In the genomic region with DNA sequence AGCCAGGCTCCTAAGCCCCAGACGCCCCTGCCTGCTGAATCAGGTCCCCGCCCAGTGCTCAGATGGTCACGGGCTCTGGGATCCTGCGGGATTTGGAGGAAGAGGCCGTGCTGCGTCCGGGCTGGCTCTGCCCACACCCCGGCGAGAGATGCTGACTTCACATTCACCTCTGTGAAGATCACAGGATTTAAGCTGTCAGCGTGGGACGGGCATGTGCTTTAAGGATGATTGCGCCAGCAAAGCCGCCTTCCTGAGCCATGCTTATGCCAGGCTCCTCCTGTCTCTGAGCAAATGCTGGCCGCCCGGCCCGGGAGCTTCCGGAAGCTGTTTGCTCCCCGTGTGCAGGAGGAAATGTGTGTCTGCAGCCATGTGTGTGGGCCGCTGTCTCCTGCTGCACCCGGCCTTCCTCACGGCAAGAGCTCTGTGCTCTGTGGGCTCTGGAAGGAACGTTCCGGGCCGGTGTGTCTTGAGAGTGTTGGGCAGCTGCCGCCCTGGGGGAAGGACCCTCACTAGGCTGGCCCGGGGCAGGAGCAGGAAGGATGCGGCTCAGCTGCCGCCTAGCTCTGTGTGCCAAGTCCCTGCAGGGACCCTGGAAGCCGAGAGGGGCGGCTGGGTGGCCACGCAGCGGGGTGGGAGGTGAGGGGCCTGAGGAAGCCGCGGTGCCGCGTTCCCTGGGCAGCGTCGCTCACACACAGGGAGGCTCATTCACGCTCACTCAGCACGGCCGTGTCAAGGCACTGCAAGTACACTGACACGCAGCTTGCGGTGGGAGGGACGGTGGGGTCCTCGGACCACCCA, we compare ENCODE assay signal across 11 cellular contexts. TPM values are rescaled to one million over a fixed set of nuclear protein-coding genes. Genes with fewer than 3 reads are reported as not detected.
DNase-seq lines count a peak whose midpoint lies in the region; ATAC-seq lines count a peak whose summit lies in the region.
"Had no signal": no experiment of that assay in that cellular context is flagged by ENCODE, and none has a peak within 500 bp of the region (broad histone marks: within the 10 kb centered on the region; RNA-seq: fewer than 3 reads in every experiment).

No MANE protein-coding gene starts in this region.

- H3K4me3 ChIP-seq in MG63 (no peak overlapping the region), rectal smooth muscle tissue (ENCODE audit: low read length) (peak overlapping the region; percentile 21)
- H3K4me3 ChIP-seq: lung had no signal

- H3K9me3 ChIP-seq in MG63, result no peaks in the 10 kb centered on the region

- ATAC-seq in HG03439 (IDR thresholded peaks at IDR 0.05; ENCODE audit: unreplicated experiment) (no peak), HG02763 (IDR thresholded peaks at IDR 0.05; ENCODE audit: unreplicated experiment) (no peak)

- no peak overlapping the region for H3K27ac ChIP-seq in rectal smooth muscle tissue (ENCODE audit: low read depth, low read length)

- H3K9ac ChIP-seq in rectal smooth muscle tissue (ENCODE audit: low read length), result no peak overlapping the region

- H3K27me3 ChIP-seq in MG63 (peaks cover 35% of the 10 kb centered on the region), rectal smooth muscle tissue (ENCODE audit: control insufficient read depth, insufficient read depth, low read length) (peaks cover 48% of the 10 kb centered on the region)

- H3K4me1 ChIP-seq in rectal smooth muscle tissue (ENCODE audit: control insufficient read depth, insufficient read depth, low read length), result no peaks in the 10 kb centered on the region

- H3K36me3 ChIP-seq in MG63, result no peaks in the 10 kb centered on the region
- H3K36me3 ChIP-seq in rectal smooth muscle tissue (ENCODE audit: control insufficient read depth, insufficient read depth, low read length), result no peaks in the 10 kb centered on the region

- DNase-seq in NCI-H82 (lab: John Stamatoyannopoulos, UW) (peak; percentile 42), NCI-H82 treated with DMSO at 0.1 percent for 48 hours (lab: John Stamatoyannopoulos, UW; ENCODE audit: unreplicated experiment) (no peak), MG63 (peak; percentile 60), cerebellar cortex (ENCODE audit: low spot score) (peak; percentile 60)
- DNase-seq in activated effector memory CD4-positive, alpha-beta T cell treated with anti-CD3 and anti-CD28 coated beads, Interleukin-2, amount 50 U/mL, for 16 hours, result no peak
- DNase-seq: AML-193, T-helper 9 cell had no signal

RNA-seq across cellular contexts. Expression of a gene that starts 19.0 kb away (rescaled TPM):
- not detected in 2 replicates for total RNA-seq in MG63 (2014; rRNA removed; shearing (Covaris generic); ENCODE audit: low replicate concordance)
- total RNA-seq: lung had no signal

Comparison
In these comparisons a context has a peak if more than half of its experiments do, and no peak if none do; other contexts are left out.
1. DNase-seq: peak in NCI-H82 (single experiment), MG63 (single experiment) and cerebellar cortex (single experiment); none in NCI-H82 treated with DMSO at 0.1 percent for 48 hours (single experiment) and activated effector memory CD4-positive, alpha-beta T cell treated with anti-CD3 and anti-CD28 coated beads, Interleukin-2, amount 50 U/mL, for 16 hours (single experiment).